ENCODE assay signal across 23 cellular contexts in genomic region chr3:13098605-13099004, GRCh38. TPM values are rescaled to one million over a fixed set of nuclear protein-coding genes. Genes with fewer than 3 reads are reported as not detected.
DNase-seq lines count a peak whose midpoint lies in the region; ATAC-seq and TF ChIP-seq lines count a peak whose summit lies in the region.
"Had no signal": no experiment of that assay in that cellular context is flagged by ENCODE, and none has a peak within 500 bp of the region (broad histone marks: within the 10 kb centered on the region; RNA-seq: fewer than 3 reads in every experiment).

No MANE protein-coding gene starts in this region.

- H3K36me3 Mint-ChIP-seq in endothelial cell (ENCODE audit: low read depth, unreplicated experiment), result peaks cover 5% of the 10 kb centered on the region

- no peak for TF ChIP-seq CTCF in endothelial cell (IDR thresholded peaks at IDR 0.05; ENCODE audit: unreplicated experiment)

- peaks cover 16% of the 10 kb centered on the region for H3K4me1 Mint-ChIP-seq in endothelial cell (ENCODE audit: unreplicated experiment)

- H3K4me3 Mint-ChIP-seq in endothelial cell (ENCODE audit: unreplicated experiment), result peak overlapping the region; percentile 10
- H3K4me3 Mint-ChIP-seq: B cell; CD4-positive, alpha-beta T cell; H9; HFFc6 had no signal

- DNase-seq in CD1c-positive myeloid dendritic cell (ENCODE audit: extremely low spot score), result peak; percentile 7
- DNase-seq in MV-4-11 (lab: John Stamatoyannopoulos, UW), result peak; percentile 85
- DNase-seq in OCI-M1 (lab: John Stamatoyannopoulos, UW), result peak; percentile 16
- no peak for DNase-seq in endothelial cell (ENCODE audit: low spot score)
- no peak for DNase-seq in NCI-H1694 (lab: John Stamatoyannopoulos, UW)
- DNase-seq in left lobe of liver (ENCODE audit: low spot score), result no peak
- DNase-seq in T1000 (lab: John Stamatoyannopoulos, UW), result no peak
- DNase-seq: CD4-positive, alpha-beta T cell; COR-L47; DMS79; GM23248; H9; HFFc6; Kasumi-1; NCI-H1092 treated with DMSO at 0.1 percent for 48 hours; NCI-H1436 treated with DMSO at 0.1 percent for 48 hours; NCI-H2029; NCI-H2171; NCI-H446; NCI-H526; SW 1271 had no signal

- no peak for ATAC-seq in GM21423 (IDR thresholded peaks at IDR 0.05; ENCODE audit: unreplicated experiment)
- ATAC-seq in left lobe of liver, result no peak

- H3K27me3 Mint-ChIP-seq in endothelial cell (ENCODE audit: unreplicated experiment), result peaks cover 14% of the 10 kb centered on the region

- no peaks in the 10 kb centered on the region for H3K9me3 Mint-ChIP-seq in endothelial cell (ENCODE audit: unreplicated experiment)
- H3K9me3 Mint-ChIP-seq: CD4-positive, alpha-beta T cell; H9; HFFc6 had no signal

- H3K27ac Mint-ChIP-seq in endothelial cell (ENCODE audit: unreplicated experiment), result peak overlapping the region; percentile 6
- H3K27ac Mint-ChIP-seq: B cell; CD4-positive, alpha-beta T cell; H9; HFFc6 had no signal

RNA-seq across cellular contexts. Expression of gene IQSEC1, which starts 25.4 kb away (rescaled TPM):
- 75.3 TPM for total RNA-seq in endothelial cell (ENCODE audit: unreplicated experiment)
- total RNA-seq in left lobe of liver, result 58.7 TPM

Comparison
In these comparisons a context has a peak if more than half of its experiments do, and no peak if none do; other contexts are left out.
1. DNase-seq: peak in CD1c-positive myeloid dendritic cell (single experiment), MV-4-11 (single experiment) and OCI-M1 (single experiment); none in endothelial cell (single experiment), NCI-H1694 (single experiment), left lobe of liver (single experiment) and T1000 (single experiment).